In genomic region chr4:102826890-102827673, GRCh38 we compare ENCODE assay signal across 1 cellular context.
TF ChIP-seq lines count a peak whose summit lies in the region.

UBE2D3 (minus strand) TSS chr4:102827551; CDS start chr4:102826508, 1,043 bp downstream.

TF ChIP-seq in HEK293, 187 proteins besides CTCF, POLR2A, EP300 and RAD21 (continued from another document):
- TF ChIP-seq TSHZ1 (tag by site-specific recombination; IDR thresholded peaks at IDR 0.05; ENCODE audit: borderline replicate concordance) (peak; percentile 50; the same call in 1 of the 2 replicates), ZNF391 (tag by site-specific recombination; IDR thresholded peaks at IDR 0.05; ENCODE audit: borderline replicate concordance, low read depth) (peak; percentile 52; the same call in 1 of the 2 replicates), ZNF16 (tag by site-specific recombination; IDR thresholded peaks at IDR 0.05; ENCODE audit: low read depth) (no peak), ZNF544 (tag by site-specific recombination; IDR thresholded peaks at IDR 0.05) (no peak), ZNF837 (tag by site-specific recombination; IDR thresholded peaks at IDR 0.05) (no peak), ZBTB17 (tag by site-specific recombination; IDR thresholded peaks at IDR 0.05) (peak; percentile 71; the same call in 1 of the 2 replicates), KLF1 (tag by site-specific recombination; IDR thresholded peaks at IDR 0.05) (peak; percentile 76), ZBTB1 (tag by site-specific recombination; IDR thresholded peaks at IDR 0.05) (no peak), ZNF629 (tag by site-specific recombination; IDR thresholded peaks at IDR 0.05) (no peak; the same call in 1 of the 2 replicates), ZNF214 (tag by site-specific recombination; IDR thresholded peaks at IDR 0.05; ENCODE audit: borderline replicate concordance) (no peak), ZEB2 (tag by site-specific recombination; IDR thresholded peaks at IDR 0.05) (peak; percentile 95), ZNF555 (tag by site-specific recombination; conservative IDR thresholded peaks at IDR 0.05) (no peak), ZNF610 (tag by site-specific recombination; IDR thresholded peaks at IDR 0.05; ENCODE audit: borderline replicate concordance) (0 out of 2 replicates have a peak, but pooled peaks have one; percentile 57), ZIC2 (tag by site-specific recombination; IDR thresholded peaks at IDR 0.05) (0 out of 2 replicates have a peak, but pooled peaks have one; percentile 29), ZSCAN30 (tag by site-specific recombination; IDR thresholded peaks at IDR 0.05) (peak; percentile 88)
- TF ChIP-seq, protein P1, sequence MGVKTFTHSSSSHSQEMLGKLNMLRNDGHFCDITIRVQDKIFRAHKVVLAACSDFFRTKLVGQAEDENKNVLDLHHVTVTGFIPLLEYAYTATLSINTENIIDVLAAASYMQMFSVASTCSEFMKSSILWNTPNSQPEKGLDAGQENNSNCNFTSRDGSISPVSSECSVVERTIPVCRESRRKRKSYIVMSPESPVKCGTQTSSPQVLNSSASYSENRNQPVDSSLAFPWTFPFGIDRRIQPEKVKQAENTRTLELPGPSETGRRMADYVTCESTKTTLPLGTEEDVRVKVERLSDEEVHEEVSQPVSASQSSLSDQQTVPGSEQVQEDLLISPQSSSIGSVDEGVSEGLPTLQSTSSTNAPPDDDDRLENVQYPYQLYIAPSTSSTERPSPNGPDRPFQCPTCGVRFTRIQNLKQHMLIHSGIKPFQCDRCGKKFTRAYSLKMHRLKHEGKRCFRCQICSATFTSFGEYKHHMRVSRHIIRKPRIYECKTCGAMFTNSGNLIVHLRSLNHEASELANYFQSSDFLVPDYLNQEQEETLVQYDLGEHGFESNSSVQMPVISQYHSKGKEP (tag by site-specific recombination; IDR thresholded peaks at IDR 0.05), result no peak
- TF ChIP-seq, protein P2, sequence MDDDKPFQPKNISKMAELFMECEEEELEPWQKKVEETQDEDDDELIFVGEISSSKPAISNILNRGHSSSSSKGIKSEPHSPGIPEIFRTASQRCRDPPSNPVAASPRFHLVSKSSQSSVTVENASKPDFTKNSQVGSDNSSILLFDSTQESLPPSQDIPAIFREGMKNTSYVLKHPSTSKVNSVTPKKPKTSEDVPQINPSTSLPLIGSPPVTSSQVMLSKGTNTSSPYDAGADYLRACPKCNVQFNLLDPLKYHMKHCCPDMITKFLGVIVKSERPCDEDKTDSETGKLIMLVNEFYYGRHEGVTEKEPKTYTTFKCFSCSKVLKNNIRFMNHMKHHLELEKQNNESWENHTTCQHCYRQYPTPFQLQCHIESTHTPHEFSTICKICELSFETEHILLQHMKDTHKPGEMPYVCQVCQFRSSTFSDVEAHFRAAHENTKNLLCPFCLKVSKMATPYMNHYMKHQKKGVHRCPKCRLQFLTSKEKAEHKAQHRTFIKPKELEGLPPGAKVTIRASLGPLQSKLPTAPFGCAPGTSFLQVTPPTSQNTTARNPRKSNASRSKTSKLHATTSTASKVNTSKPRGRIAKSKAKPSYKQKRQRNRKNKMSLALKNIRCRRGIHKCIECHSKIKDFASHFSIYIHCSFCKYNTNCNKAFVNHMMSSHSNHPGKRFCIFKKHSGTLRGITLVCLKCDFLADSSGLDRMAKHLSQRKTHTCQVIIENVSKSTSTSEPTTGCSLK (tag by site-specific recombination; IDR thresholded peaks at IDR 0.05), result no peak
